Comparison of ENCODE assay signal across 8 cellular contexts in genomic region chr2:62197609-62198236, GRCh38. TPM values are rescaled to one million over a fixed set of nuclear protein-coding genes. Genes with fewer than 3 reads are reported as not detected.
A peak's percentile ranks its signal among the peaks of the same experiment; 100 is the strongest.
DNase-seq lines count a peak whose midpoint lies in the region; ATAC-seq, FAIRE-seq and TF ChIP-seq lines count a peak whose summit lies in the region.

No MANE protein-coding gene starts in this region.

- POLR2A ChIA-PET in AG04450 (lab: Yijun Ruan, JAX): no interaction called here
- POLR2A ChIA-PET in HEK293T (lab: Yijun Ruan, JAX): no interaction called here
- POLR2A ChIA-PET in WTC11 (lab: Charles Lee): interaction anchor here (1.0 kb wide), 1 partner anchor 100 kb away, joined by 3 read pairs; no protein-coding TSS in a partner anchor

- peak; percentile 25 for ATAC-seq in WTC11
- ATAC-seq in esophagus mucosa: peak; percentile 43

- H3K4me1 Mint-ChIP-seq in WTC11: peaks cover 54% of the 10 kb centered on the region

- TF ChIP-seq CTCF in AG04450 (IDR thresholded peaks at IDR 0.05; ENCODE audit: low read depth, low read length) (no peak), WTC11 (IDR thresholded peaks at IDR 0.05) (no peak), GM20000 (IDR thresholded peaks at IDR 0.05; ENCODE audit: extremely low read depth, missing control alignments) (no peak)

- no peak overlapping the region for H3K27ac ChIP-seq in AG04450 (ENCODE audit: low read depth, low read length)

- CTCF ChIA-PET in AG04450 (lab: Charles Lee) (interaction anchor here (1.2 kb wide), 1 partner anchor 19 kb away, joined by 4 read pairs; no protein-coding TSS in a partner anchor), HEK293T (lab: Yijun Ruan, JAX) (no interaction called here), WTC11 (lab: Charles Lee) (interaction anchor here (0.9 kb wide), 1 partner anchor 214 kb away, joined by 4 read pairs; no protein-coding TSS in a partner anchor)

- no peak for DNase-seq in AG04450 (ENCODE audit: low read depth, low spot score)
- peak; percentile 34 for DNase-seq in HEK293T (ENCODE audit: extremely low spot score)
- DNase-seq in WTC11 (ENCODE audit: low spot score): peak; percentile 57
- peak; percentile 63 for DNase-seq in myocyte (ENCODE audit: low read depth)
- DNase-seq in urothelium cell line (ENCODE audit: low spot score): peak; percentile 45
- DNase-seq in SIG-M5 (lab: John Stamatoyannopoulos, UW): no peak
- DNase-seq in GM20000 (ENCODE audit: low spot score): no peak

- H3K27me3 Mint-ChIP-seq in WTC11 (ENCODE audit: low read depth): no peaks in the 10 kb centered on the region

- no peaks in the 10 kb centered on the region for H3K9me3 Mint-ChIP-seq in WTC11

- no peak for FAIRE-seq in urothelium cell line (lab: Jason Lieb, UNC)

- H3K4me3 Mint-ChIP-seq in WTC11: peak overlapping the region; percentile 85

- no peak overlapping the region for H3K27ac Mint-ChIP-seq in WTC11

- peak overlapping the region; percentile 92 for H3K4me3 ChIP-seq in AG04450 (ENCODE audit: low read depth, low read length)

- H3K9me3 ChIP-seq in AG04450 (ENCODE audit: control insufficient read depth, insufficient read depth, low read length): peaks cover 2% of the 10 kb centered on the region; the same call in 1 of the 2 replicates

- no peaks in the 10 kb centered on the region for H3K27me3 ChIP-seq in AG04450 (ENCODE audit: control insufficient read depth, insufficient read depth, low read length)

- H3K36me3 Mint-ChIP-seq in WTC11: no peaks in the 10 kb centered on the region

TF ChIP-seq in HEK293T, 16 proteins besides CTCF, POLR2A, EP300 and RAD21:
- no peak for TF ChIP-seq FOXM1 (IDR thresholded peaks at IDR 0.05; ENCODE audit: borderline replicate concordance)
- TF ChIP-seq HDGF (IDR thresholded peaks at IDR 0.05; ENCODE audit: borderline replicate concordance): no peak
- TF ChIP-seq ARNT (IDR thresholded peaks at IDR 0.05): no peak
- TF ChIP-seq PKNOX1 (IDR thresholded peaks at IDR 0.05): no peak
- no peak for TF ChIP-seq FOXK2 (IDR thresholded peaks at IDR 0.05)
- TF ChIP-seq L3MBTL2 (conservative IDR thresholded peaks at IDR 0.05): no peak
- no peak for TF ChIP-seq CTBP1 (IDR thresholded peaks at IDR 0.05; ENCODE audit: borderline replicate concordance)
- no peak for TF ChIP-seq NFRKB (IDR thresholded peaks at IDR 0.05)
- TF ChIP-seq FOXA1 (IDR thresholded peaks at IDR 0.05): no peak

TF ChIP-seq in WTC11, 78 proteins besides CTCF, POLR2A, EP300 and RAD21:
- no peak for TF ChIP-seq IRF2 (CRISPR knock-in tag; IDR thresholded peaks at IDR 0.05; ENCODE audit: borderline replicate concordance, low read depth)
- peak; percentile 91 for TF ChIP-seq PRDM15 (CRISPR knock-in tag; IDR thresholded peaks at IDR 0.05)

RNA-seq across cellular contexts. Expression of gene B3GNT2, which starts 1.8 kb away (rescaled TPM):
- 7.3 and 8.6 TPM in 2 replicates for polyA plus RNA-seq in AG04450 (2011; rRNA removed)
- 6.9 and 8.0 TPM in 2 replicates for polyA minus RNA-seq in AG04450 (2011; rRNA and poly(A)+ RNA removed)
- 26.2 to 32.2 TPM (median 29.4 TPM) in 3 replicates for total RNA-seq in WTC11 (2021)
- total RNA-seq in esophagus mucosa: 20.2 TPM
- total RNA-seq in myocyte: 10.2 and 12.2 TPM in 2 replicates
- 6.4 TPM for polyA plus RNA-seq in myocyte (2012)

Comparison
In these comparisons a context has a peak if more than half of its experiments do, and no peak if none do; other contexts are left out.
1. DNase-seq: peak in HEK293T (single experiment), WTC11 (single experiment), myocyte (single experiment) and urothelium cell line (single experiment); none in AG04450 (single experiment), SIG-M5 (single experiment) and GM20000 (single experiment).